Comparison of ENCODE assay signal across 8 cellular contexts in genomic region chr2:88627856-88628568, GRCh38. TPM values are rescaled to one million over a fixed set of nuclear protein-coding genes. Genes with fewer than 3 reads are reported as not detected.
DNase-seq lines count a peak whose midpoint lies in the region; ATAC-seq and TF ChIP-seq lines count a peak whose summit lies in the region.

No MANE protein-coding gene starts in this region.

- H3K36me3 Mint-ChIP-seq in natural killer cell treated with Interleukin-12 subunit alpha and Interleukin-12 subunit beta and Interleukin-15 and Interleukin-18, amount 100 ng/mL, for 72 hours: no peaks in the 10 kb centered on the region

- peaks cover 31% of the 10 kb centered on the region for H3K79me2 ChIP-seq in fibroblast of lung (ENCODE audit: control insufficient read depth, insufficient read depth, low read length)

- H3K4me3 ChIP-seq in fibroblast of lung (replicated peaks in 1 of 4; ENCODE audit: control extremely low read depth in 1 of 4, insufficient read depth in 1 of 4, low read depth in 3 of 4, low read length in 4 of 4) (peak overlapping the region; percentile 50 to 90 (median 74)), stomach (peak overlapping the region; percentile 47 to 93 (median 58))

- H4K20me1 ChIP-seq in fibroblast of lung (ENCODE audit: control insufficient read depth, extremely low read depth, insufficient read depth, low read length): no peaks in the 10 kb centered on the region

- no peaks in the 10 kb centered on the region for H3K27me3 Mint-ChIP-seq in natural killer cell treated with Interleukin-12 subunit alpha and Interleukin-12 subunit beta and Interleukin-15 and Interleukin-18, amount 100 ng/mL, for 72 hours

- H3K9me3 Mint-ChIP-seq in natural killer cell treated with Interleukin-12 subunit alpha and Interleukin-12 subunit beta and Interleukin-15 and Interleukin-18, amount 100 ng/mL, for 72 hours: no peaks in the 10 kb centered on the region

- TF ChIP-seq CTCF in fibroblast of lung (conservative IDR thresholded peaks at IDR 0.05 in 1 of 2, IDR thresholded peaks at IDR 0.05 in 1 of 2; ENCODE audit: low read depth in 1 of 2, low read length in 2 of 2) (no peak), stomach (IDR thresholded peaks at IDR 0.05) (no peak)

- peak; percentile 83 for TF ChIP-seq EP300 in stomach (IDR thresholded peaks at IDR 0.05)

- peak overlapping the region; percentile 95 for H3K9ac ChIP-seq in fibroblast of lung (ENCODE audit: insufficient read depth, low read length)

- H3K4me1 ChIP-seq in fibroblast of lung (ENCODE audit: control insufficient read depth, extremely low read depth, insufficient read depth, low read length) (no peaks in the 10 kb centered on the region), stomach (peaks cover 24 to 46% (median 36%) of the 10 kb centered on the region in 4 donors)

- H3K27ac ChIP-seq in fibroblast of lung (ENCODE audit: insufficient read depth, low read length): peak overlapping the region; percentile 100
- peak overlapping the region; percentile 91 to 99 (median 96) for H3K27ac ChIP-seq in stomach

- peak; percentile 96 for DNase-seq in CD1c-positive myeloid dendritic cell (ENCODE audit: extremely low spot score)
- DNase-seq in GM19240 (ENCODE audit: insufficient read length, low spot score): peak; percentile 13
- peak; percentile 95 for DNase-seq in OCI-M2 (lab: John Stamatoyannopoulos, UW; ENCODE audit: unreplicated experiment)
- peak; percentile 56 for DNase-seq in activated T-cell treated with anti-CD3 and anti-CD28 coated beads for 4 hours
- DNase-seq in fibroblast of lung (ENCODE audit: low read depth in 2 of 2): peak; percentile 96 to 97
- peak; percentile 92 for DNase-seq in natural killer cell treated with Interleukin-12 subunit alpha and Interleukin-12 subunit beta and Interleukin-15 and Interleukin-18, amount 100 ng/mL, for 72 hours (ENCODE audit: low spot score)
- peak; percentile 89 for DNase-seq in stomach

- H3K4me1 Mint-ChIP-seq in natural killer cell treated with Interleukin-12 subunit alpha and Interleukin-12 subunit beta and Interleukin-15 and Interleukin-18, amount 100 ng/mL, for 72 hours (ENCODE audit: low read depth in 2 of 2): peaks cover 10 to 14% of the 10 kb centered on the region in 2 donors

- 2 to 6% (median 5%) methylated on average over 20 to 21 of the region's 21 CpGs for WGBS in stomach, 5 donors

- H3K36me3 ChIP-seq in fibroblast of lung (ENCODE audit: control insufficient read depth, insufficient read depth, low read length) (no peaks in the 10 kb centered on the region), stomach (no peaks in the 10 kb centered on the region)

- H2AFZ ChIP-seq in fibroblast of lung (ENCODE audit: low read length): peak overlapping the region; percentile 87

- intact Hi-C loops in stomach (cut with DNase I; ENCODE audit: low total_unique reads): no loop called here

- ATAC-seq in HG03432 (IDR thresholded peaks at IDR 0.05; ENCODE audit: unreplicated experiment): peak; percentile 49
- ATAC-seq in natural killer cell treated with Interleukin-12 subunit alpha and Interleukin-12 subunit beta and Interleukin-15 and Interleukin-18, amount 100 ng/mL, for 72 hours: peak; percentile 73 to 79

- H3K27ac Mint-ChIP-seq in natural killer cell treated with Interleukin-12 subunit alpha and Interleukin-12 subunit beta and Interleukin-15 and Interleukin-18, amount 100 ng/mL, for 72 hours: no peak overlapping the region

- H3K9me3 ChIP-seq in fibroblast of lung (ENCODE audit: control insufficient read depth, insufficient read depth, low read depth, low read length) (no peaks in the 10 kb centered on the region), stomach (no peaks in the 10 kb centered on the region)

- TF ChIP-seq POLR2A in stomach (IDR thresholded peaks at IDR 0.05): peak in 2 of 4 donors; percentile 87 to 88

- H3K27me3 ChIP-seq in fibroblast of lung (ENCODE audit: control insufficient read depth, insufficient read depth, low read length) (no peaks in the 10 kb centered on the region), stomach (no peaks in the 10 kb centered on the region)

- peak overlapping the region; percentile 86 for H3K4me2 ChIP-seq in fibroblast of lung (ENCODE audit: extremely low read depth, insufficient read depth, low read length)

- no peak overlapping the region for H3K4me3 Mint-ChIP-seq in natural killer cell treated with Interleukin-12 subunit alpha and Interleukin-12 subunit beta and Interleukin-15 and Interleukin-18, amount 100 ng/mL, for 72 hours

RNA-seq across cellular contexts. Expression of gene EIF2AK3, which starts 0.7 kb away (rescaled TPM):
- total RNA-seq in fibroblast of lung (19.8 and 20.3 TPM in 2 replicates), stomach (10 to 100 TPM; 33.3 to 92.3 (median 57.7) TPM)
- polyA plus RNA-seq in fibroblast of lung (8.8 and 11.9 TPM in 2 replicates), stomach (1 to 10 TPM; 4.8 to 7.6 (median 6.6) TPM)
- 8.7 and 11.5 TPM in 2 replicates for polyA plus RNA-seq in fibroblast of lung (2012)
- 1.5 TPM in 2 replicates for polyA minus RNA-seq in fibroblast of lung (ENCODE audit: low replicate concordance)
- 10 to 100 TPM; 32.4 to 34.1 TPM for total RNA-seq in natural killer cell treated with Interleukin-12 subunit alpha and Interleukin-12 subunit beta and Interleukin-15 and Interleukin-18, amount 100 ng/mL, for 72 hours

Comparison
In these comparisons a context has a peak if more than half of its experiments do, and no peak if none do; other contexts are left out.
1. Peak in every context shown above with its lines: DNase-seq, ATAC-seq, H3K4me3 ChIP-seq and H3K27ac ChIP-seq.
2. DNase-seq: peak in every context shown above with its lines; median percentile 96 in fibroblast of lung; 96 in CD1c-positive myeloid dendritic cell; 95 in OCI-M2; 92 in natural killer cell treated with Interleukin-12 subunit alpha and Interleukin-12 subunit beta and Interleukin-15 and Interleukin-18, amount 100 ng/mL, for 72 hours; 89 in stomach; 56 in activated T-cell treated with anti-CD3 and anti-CD28 coated beads for 4 hours; 13 in GM19240.